15 cellular contexts compared by ENCODE assay signal in genomic region chr4:165583341-165583740, GRCh38.
"Had no signal": no experiment of that assay in that cellular context is flagged by ENCODE, and none has a peak within 500 bp of the region (broad histone marks: within the 10 kb centered on the region; RNA-seq: fewer than 3 reads in every experiment).

No MANE protein-coding gene starts in this region.

- H3K36me3 ChIP-seq: heart left ventricle, ovary had no signal

- ATAC-seq: effector memory CD8-positive, alpha-beta T cell; heart left ventricle; left lobe of liver; mucosa of descending colon; natural killer cell; right cardiac atrium had no signal

- FAIRE-seq: frontal cortex, islet of Langerhans had no signal

- H3K4me1 Mint-ChIP-seq: natural killer cell, neural crest cell had no signal

- H3K27me3 ChIP-seq: heart left ventricle, ovary had no signal

- H3K9me3 ChIP-seq: mucosa of descending colon, ovary had no signal

- H3K4me3 ChIP-seq: heart left ventricle, mucosa of descending colon, ovary, smooth muscle cell had no signal

- H3K27me3 Mint-ChIP-seq: effector memory CD8-positive, alpha-beta T cell had no signal

- H3K27ac Mint-ChIP-seq: effector memory CD8-positive, alpha-beta T cell; natural killer cell had no signal

- H3K36me3 Mint-ChIP-seq: natural killer cell had no signal

- DNase-seq: effector memory CD8-positive, alpha-beta T cell; heart left ventricle; hippocampal formation; mucosa of descending colon; natural killer cell; ovary; right cardiac atrium; stimulated activated CD4-positive, alpha-beta T cell treated with anti-CD3 and anti-CD28 coated beads, Interleukin-2, amount 100 ng/mL, for 48 hours; stimulated activated naive CD4-positive, alpha-beta T cell treated with Interleukin-2 at 50 U/mL for 16 hours; trophoblast cell had no signal

- H3K4me2 ChIP-seq: smooth muscle cell had no signal

- H3K27ac ChIP-seq: heart left ventricle, ovary had no signal

- H3K4me3 Mint-ChIP-seq: effector memory CD8-positive, alpha-beta T cell; natural killer cell; neural crest cell had no signal
